In genomic region chr1:234724517-234725176, GRCh38 we compare ENCODE assay signal across 1 cellular context.
TF ChIP-seq lines count a peak whose summit lies in the region.

No MANE protein-coding gene starts in this region.

TF ChIP-seq in HepG2, 621 proteins besides CTCF, POLR2A, EP300 and RAD21 (continued from another document and continues in another):
- no peak for TF ChIP-seq USF2 (IDR thresholded peaks at IDR 0.05; ENCODE audit: low read depth, low read length)
- no peak; the same call in 1 of the 2 replicates for TF ChIP-seq USF2 (CRISPR knock-in tag; IDR thresholded peaks at IDR 0.05; ENCODE audit: borderline replicate concordance)
- no peak for TF ChIP-seq MAFG (CRISPR knock-in tag; IDR thresholded peaks at IDR 0.05)
- peak; percentile 39; the same call in 1 of the 2 replicates for TF ChIP-seq THAP9 (CRISPR knock-in tag; IDR thresholded peaks at IDR 0.05; ENCODE audit: borderline replicate concordance)
- TF ChIP-seq ZNF414 (CRISPR knock-in tag; IDR thresholded peaks at IDR 0.05), result no peak
- no peak for TF ChIP-seq HHEX (CRISPR knock-in tag; IDR thresholded peaks at IDR 0.05)
- no peak for TF ChIP-seq ZNF33B (CRISPR knock-in tag; IDR thresholded peaks at IDR 0.05)
- no peak for TF ChIP-seq CC2D1A (CRISPR knock-in tag; IDR thresholded peaks at IDR 0.05)
- TF ChIP-seq DDIT3 (CRISPR knock-in tag; IDR thresholded peaks at IDR 0.05), result no peak; the same call in 1 of the 2 replicates
- TF ChIP-seq ZNF281 (CRISPR knock-in tag; IDR thresholded peaks at IDR 0.05; ENCODE audit: borderline replicate concordance), result peak; percentile 8; the same call in 1 of the 2 replicates
- no peak for TF ChIP-seq TCF7L2 (IDR thresholded peaks at IDR 0.05; ENCODE audit: low read depth, low read length)
- TF ChIP-seq ZNF841 (CRISPR knock-in tag; IDR thresholded peaks at IDR 0.05; ENCODE audit: borderline replicate concordance), result no peak
- no peak for TF ChIP-seq CERS6 (CRISPR knock-in tag; IDR thresholded peaks at IDR 0.05)
- no peak for TF ChIP-seq ZNF24 (IDR thresholded peaks at IDR 0.05)
- TF ChIP-seq RNF2 (conservative IDR thresholded peaks at IDR 0.05; ENCODE audit: low read depth), result no peak
- no peak for TF ChIP-seq NFRKB (IDR thresholded peaks at IDR 0.05)
- TF ChIP-seq MAZ (IDR thresholded peaks at IDR 0.05; ENCODE audit: borderline replicate concordance, low read depth, low read length), result peak; percentile 72; the same call in 1 of the 2 replicates
- peak; percentile 39; the same call in 1 of the 2 replicates for TF ChIP-seq MAZ (CRISPR knock-in tag; IDR thresholded peaks at IDR 0.05; ENCODE audit: low read depth)
- TF ChIP-seq ZMYM2 (CRISPR knock-in tag; IDR thresholded peaks at IDR 0.05), result no peak; the same call in 1 of the 2 replicates
- TF ChIP-seq U2AF1 (optimal IDR thresholded peaks at IDR 0.05; ENCODE audit: low read depth, low read length), result no peak
- TF ChIP-seq KLF6 (CRISPR knock-in tag; IDR thresholded peaks at IDR 0.05), result no peak; the same call in 1 of the 2 replicates
- peak; percentile 7; the same call in 1 of the 2 replicates for TF ChIP-seq ZNF770 (CRISPR knock-in tag; IDR thresholded peaks at IDR 0.05)
- peak in 1 of 2 experiments; percentile 50; a peak in 2 of 4 replicates for TF ChIP-seq REST (IDR thresholded peaks at IDR 0.05; ENCODE audit: borderline replicate concordance in 1 of 2, low read depth in 1 of 2, low read length in 2 of 2)
- TF ChIP-seq ZNF274 (CRISPR knock-in tag; IDR thresholded peaks at IDR 0.05), result no peak
- TF ChIP-seq POLR2AphosphoS5 (IDR thresholded peaks at IDR 0.05; ENCODE audit: low read depth, low read length), result peak; percentile 84
- TF ChIP-seq ZFAT (CRISPR knock-in tag; conservative IDR thresholded peaks at IDR 0.05), result no peak
- TF ChIP-seq ZNF33A (CRISPR knock-in tag; IDR thresholded peaks at IDR 0.05; ENCODE audit: borderline replicate concordance), result no peak
- peak; percentile 64; the same call in 1 of the 2 replicates for TF ChIP-seq ZNF354B (CRISPR knock-in tag; IDR thresholded peaks at IDR 0.05)
- 0 out of 4 replicates have a peak, but pooled peaks of 1 of the 2 experiments have one; percentile 29 for TF ChIP-seq HMGXB4 (CRISPR knock-in tag; IDR thresholded peaks at IDR 0.05; ENCODE audit: borderline replicate concordance in 1 of 2, low read depth in 1 of 2)
- no peak for TF ChIP-seq NFIC (IDR thresholded peaks at IDR 0.05; ENCODE audit: low read length)
- TF ChIP-seq ZNF251 (CRISPR knock-in tag; IDR thresholded peaks at IDR 0.05), result no peak
- TF ChIP-seq ZNF768 (CRISPR knock-in tag; IDR thresholded peaks at IDR 0.05), result peak; percentile 63; the same call in 1 of the 2 replicates
- TF ChIP-seq ATF4 (CRISPR knock-in tag; IDR thresholded peaks at IDR 0.05), result no peak
- no peak; the same call in 1 of the 2 replicates for TF ChIP-seq CHD4 (IDR thresholded peaks at IDR 0.05; ENCODE audit: borderline replicate concordance, low read length)
- TF ChIP-seq GABPA (IDR thresholded peaks at IDR 0.05; ENCODE audit: low read depth, low read length), result no peak
- no peak for TF ChIP-seq GABPA (CRISPR knock-in tag; IDR thresholded peaks at IDR 0.05; ENCODE audit: low read depth)
- no peak for TF ChIP-seq ZNF580 (CRISPR knock-in tag; IDR thresholded peaks at IDR 0.05; ENCODE audit: borderline replicate concordance, low read depth)
- no peak for TF ChIP-seq E2F5 (CRISPR knock-in tag; conservative IDR thresholded peaks at IDR 0.05)
- TF ChIP-seq KMT2B (CRISPR knock-in tag; IDR thresholded peaks at IDR 0.05), result no peak
- TF ChIP-seq CENPT (CRISPR knock-in tag; IDR thresholded peaks at IDR 0.05; ENCODE audit: low read depth), result no peak
- 0 out of 2 replicates have a peak, but pooled peaks have one; percentile 42 for TF ChIP-seq ZNF709 (CRISPR knock-in tag; IDR thresholded peaks at IDR 0.05)
- TF ChIP-seq ZNF724P (CRISPR knock-in tag; IDR thresholded peaks at IDR 0.05; ENCODE audit: borderline replicate concordance), result no peak
